In the genomic region with DNA sequence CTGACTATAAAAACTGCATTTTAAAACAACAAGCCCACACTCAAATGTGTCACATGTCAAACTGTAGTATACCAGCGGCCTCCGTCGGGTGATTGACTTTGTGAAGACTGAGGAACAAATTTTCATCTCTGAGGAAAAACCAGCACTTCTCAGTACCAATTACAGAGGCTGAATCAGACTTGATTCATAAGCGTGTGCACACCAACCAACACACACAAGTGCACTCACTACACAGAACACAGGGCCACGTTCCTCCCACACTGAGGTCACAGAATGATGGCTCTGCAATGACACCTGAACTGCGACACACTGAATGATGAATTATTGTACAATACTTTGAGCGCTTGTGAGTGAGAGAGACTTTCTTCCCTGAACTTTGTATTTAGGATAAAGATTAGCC, we compare ENCODE assay signal across 8 cellular contexts. TPM values are rescaled to one million over a fixed set of nuclear protein-coding genes. Genes with fewer than 3 reads are reported as not detected.
DNase-seq lines count a peak whose midpoint lies in the region; ATAC-seq, FAIRE-seq and TF ChIP-seq lines count a peak whose summit lies in the region.

No MANE protein-coding gene starts in this region.

- H3K27me3 Mint-ChIP-seq in activated T-helper 1 cell treated with anti-CD3 and anti-CD28 coated beads, Interleukin-12 subunit alpha, Interleukin-12 subunit beta, Interleukin-2, Interleukin-4 antibody, amounts not matched to agents 30 ng/mL and 10 ng/mL and 1 ng/mL, durations not matched to agents 14 hours and 24 hours and 36 hours (ENCODE audit: insufficient read depth) = no peaks in the 10 kb centered on the region
- no peaks in the 10 kb centered on the region for H3K27me3 Mint-ChIP-seq in stimulated activated naive CD8-positive, alpha-beta T cell treated with anti-CD3 and anti-CD28 coated beads, Interleukin-15, Interleukin-2, amounts not matched to agents 100 ng/mL and 50 ng/mL, for 24 hours

- no peak overlapping the region for H3K4me2 ChIP-seq in HepG2 (ENCODE audit: low read depth, low read length)

- peak overlapping the region; percentile 75 for H3K4me3 Mint-ChIP-seq in activated T-helper 1 cell treated with anti-CD3 and anti-CD28 coated beads, Interleukin-12 subunit alpha, Interleukin-12 subunit beta, Interleukin-2, Interleukin-4 antibody, amounts not matched to agents 30 ng/mL and 10 ng/mL and 1 ng/mL, durations not matched to agents 14 hours and 24 hours and 36 hours
- H3K4me3 Mint-ChIP-seq in stimulated activated naive CD8-positive, alpha-beta T cell treated with anti-CD3 and anti-CD28 coated beads, Interleukin-15, Interleukin-2, amounts not matched to agents 100 ng/mL and 50 ng/mL, for 24 hours = peak overlapping the region; percentile 73

- TF ChIP-seq EP300 in HepG2 (IDR thresholded peaks at IDR 0.05; ENCODE audit: low read depth in 2 of 2, low read length in 2 of 2) = no peak
- no peak for TF ChIP-seq EP300 in HepG2 (CRISPR knock-in tag; IDR thresholded peaks at IDR 0.05; ENCODE audit: borderline replicate concordance)

- no peak for TF ChIP-seq POLR2A in HepG2 (IDR thresholded peaks at IDR 0.05; ENCODE audit: insufficient read depth in 1 of 2, low read depth in 2 of 2, low read length in 2 of 2)

- POLR2A ChIA-PET in HepG2 (lab: Yijun Ruan, JAX) = no interaction called here

- peaks cover 23% of the 10 kb centered on the region for H4K20me1 ChIP-seq in HepG2 (ENCODE audit: insufficient read depth, low read length)

- TF ChIP-seq CTCF in HepG2 (CRISPR knock-in tag; IDR thresholded peaks at IDR 0.05) = no peak

- WGBS in HepG2 (ENCODE audit: low lambda C conversion rate) = 93% methylated on average over 7 of the region's 7 CpGs

- CTCF ChIA-PET in HepG2 (lab: Yijun Ruan, JAX; ENCODE audit: low intra/inter-chr PET ratio, low total read pairs) = no interaction called here

- peak overlapping the region; percentile 93 for H3K27ac Mint-ChIP-seq in activated T-helper 1 cell treated with anti-CD3 and anti-CD28 coated beads, Interleukin-12 subunit alpha, Interleukin-12 subunit beta, Interleukin-2, Interleukin-4 antibody, amounts not matched to agents 30 ng/mL and 10 ng/mL and 1 ng/mL, durations not matched to agents 14 hours and 24 hours and 36 hours
- peak overlapping the region; percentile 98 for H3K27ac Mint-ChIP-seq in stimulated activated naive CD8-positive, alpha-beta T cell treated with anti-CD3 and anti-CD28 coated beads, Interleukin-15, Interleukin-2, amounts not matched to agents 100 ng/mL and 50 ng/mL, for 24 hours

- H3K27me3 ChIP-seq in HepG2 (ENCODE audit: control insufficient read depth in 1 of 2, insufficient read depth in 2 of 2, low read length in 2 of 2) = no peaks in the 10 kb centered on the region

- in situ Hi-C loops in HepG2 (cut with HindIII; ENCODE audit: extremely low pct_ligation_motif_present, low pct_unique_long_range_greater_than_20kb) = no loop called here

- no peak for DNase-seq in activated CD4-positive, CD25-positive, alpha-beta regulatory T cell (lab: John Stamatoyannopoulos, UW)
- no peak for DNase-seq in activated T-helper 1 cell treated with anti-CD3 and anti-CD28 coated beads, Interleukin-12 subunit alpha, Interleukin-12 subunit beta, Interleukin-2, Interleukin-4 antibody, amounts not matched to agents 30 ng/mL and 10 ng/mL and 1 ng/mL, durations not matched to agents 14 hours and 24 hours and 36 hours (ENCODE audit: low spot score)
- DNase-seq in HepG2 (ENCODE audit: low spot score) (no peak), DMS114 treated with DMSO at 0.1 percent for 48 hours (lab: John Stamatoyannopoulos, UW; ENCODE audit: unreplicated experiment) (no peak), sciatic nerve (ENCODE audit: low spot score) (no peak)

- FAIRE-seq in HepG2 (lab: Jason Lieb, UNC) = no peak

- intact Hi-C loops in activated T-helper 1 cell treated with anti-CD3 and anti-CD28 coated beads, Interleukin-12 subunit alpha, Interleukin-12 subunit beta, Interleukin-2, Interleukin-4 antibody, amounts not matched to agents 30 ng/mL and 10 ng/mL and 1 ng/mL, durations not matched to agents 14 hours and 24 hours and 36 hours (cut with micrococcal nuclease) = loop anchor here (1.0 kb wide), 3 partner anchors 11 to 43 kb away; no protein-coding TSS in a partner anchor
- intact Hi-C loops in HepG2 (cut with micrococcal nuclease; ENCODE audit: unreplicated experiment) = no loop called here
- intact Hi-C loops in sciatic nerve (cut with DNase I) = no loop called here

- no TSS peak for BruUV-seq in HepG2 (replicated peaks; lab: Mats Ljungman, UMichigan)

- H3K4me1 Mint-ChIP-seq in activated T-helper 1 cell treated with anti-CD3 and anti-CD28 coated beads, Interleukin-12 subunit alpha, Interleukin-12 subunit beta, Interleukin-2, Interleukin-4 antibody, amounts not matched to agents 30 ng/mL and 10 ng/mL and 1 ng/mL, durations not matched to agents 14 hours and 24 hours and 36 hours (ENCODE audit: low read depth) = peaks cover 80% of the 10 kb centered on the region
- peaks cover 86% of the 10 kb centered on the region for H3K4me1 Mint-ChIP-seq in stimulated activated naive CD8-positive, alpha-beta T cell treated with anti-CD3 and anti-CD28 coated beads, Interleukin-15, Interleukin-2, amounts not matched to agents 100 ng/mL and 50 ng/mL, for 24 hours (ENCODE audit: low read depth)

- H3K4me3 ChIP-seq in HepG2 (replicated peaks in 1 of 3; ENCODE audit: insufficient read depth in 1 of 3, low read depth in 2 of 3, low read length in 3 of 3) = no peak overlapping the region

- H3K27ac ChIP-seq in HepG2 (ENCODE audit: extremely low read length, insufficient read depth, low read length) = peak overlapping the region; percentile 48

- peak overlapping the region; percentile 11; the same call in 1 of the 2 replicates for H3K9ac ChIP-seq in HepG2 (ENCODE audit: insufficient read depth, low read depth, low read length)

- peaks cover 43% of the 10 kb centered on the region for H3K36me3 Mint-ChIP-seq in activated T-helper 1 cell treated with anti-CD3 and anti-CD28 coated beads, Interleukin-12 subunit alpha, Interleukin-12 subunit beta, Interleukin-2, Interleukin-4 antibody, amounts not matched to agents 30 ng/mL and 10 ng/mL and 1 ng/mL, durations not matched to agents 14 hours and 24 hours and 36 hours (ENCODE audit: low read depth)
- peaks cover 78% of the 10 kb centered on the region for H3K36me3 Mint-ChIP-seq in stimulated activated naive CD8-positive, alpha-beta T cell treated with anti-CD3 and anti-CD28 coated beads, Interleukin-15, Interleukin-2, amounts not matched to agents 100 ng/mL and 50 ng/mL, for 24 hours (ENCODE audit: low read depth)

- peak; percentile 93 to 97 for ATAC-seq in activated CD4-positive, CD25-positive, alpha-beta regulatory T cell treated with anti-CD3 and anti-CD28 coated beads, Interleukin-2, amount 50 U/mL, for 24 hours
- ATAC-seq in HepG2 (no peak), GM21529 (IDR thresholded peaks at IDR 0.05; ENCODE audit: unreplicated experiment) (no peak), sciatic nerve (no peak)

- TF ChIP-seq RAD21 in HepG2 (CRISPR knock-in tag; IDR thresholded peaks at IDR 0.05) = no peak

- H3K4me1 ChIP-seq in HepG2 (ENCODE audit: insufficient read depth, low read length) = peaks cover 35% of the 10 kb centered on the region

- H3K79me2 ChIP-seq in HepG2 (ENCODE audit: insufficient read depth, low read length) = peaks cover 77% of the 10 kb centered on the region

- H2AFZ ChIP-seq in HepG2 (ENCODE audit: low read length) = no peak overlapping the region

- H3K36me3 ChIP-seq in HepG2 (replicated peaks in 1 of 2; ENCODE audit: control insufficient read depth in 1 of 2, insufficient read depth in 2 of 2, low read length in 2 of 2) = peaks cover 5 to 23% of the 10 kb centered on the region in 2 experiments; a peak in 4 of 5 replicates

- no peaks in the 10 kb centered on the region for H3K9me3 ChIP-seq in HepG2 (ENCODE audit: low read length)

- peaks cover 4% of the 10 kb centered on the region for H3K9me3 Mint-ChIP-seq in activated T-helper 1 cell treated with anti-CD3 and anti-CD28 coated beads, Interleukin-12 subunit alpha, Interleukin-12 subunit beta, Interleukin-2, Interleukin-4 antibody, amounts not matched to agents 30 ng/mL and 10 ng/mL and 1 ng/mL, durations not matched to agents 14 hours and 24 hours and 36 hours
- H3K9me3 Mint-ChIP-seq in stimulated activated naive CD8-positive, alpha-beta T cell treated with anti-CD3 and anti-CD28 coated beads, Interleukin-15, Interleukin-2, amounts not matched to agents 100 ng/mL and 50 ng/mL, for 24 hours = no peaks in the 10 kb centered on the region

TF ChIP-seq in HepG2, 621 proteins besides CTCF, POLR2A, EP300 and RAD21 (continues in another document):
- TF ChIP-seq ZNF772 (CRISPR knock-in tag; IDR thresholded peaks at IDR 0.05) (no peak), ZNF75D (CRISPR knock-in tag; IDR thresholded peaks at IDR 0.05; ENCODE audit: borderline replicate concordance) (no peak), SAP130 (CRISPR knock-in tag; IDR thresholded peaks at IDR 0.05; ENCODE audit: low read depth) (no peak), ISX (CRISPR knock-in tag; conservative IDR thresholded peaks at IDR 0.05) (no peak)

RNA-seq across cellular contexts. Expression of gene XPO6, which starts 29.6 kb away (rescaled TPM):
- total RNA-seq in activated T-helper 1 cell treated with anti-CD3 and anti-CD28 coated beads, Interleukin-12 subunit alpha, Interleukin-12 subunit beta, Interleukin-2, Interleukin-4 antibody, amounts not matched to agents 30 ng/mL and 10 ng/mL and 1 ng/mL, durations not matched to agents 14 hours and 24 hours and 36 hours = 213 and 225 TPM in 2 replicates
- 102 and 109 TPM in 2 replicates for total RNA-seq in HepG2 (2016; rRNA removed; fragmentation: Illumina TruSeq; extraction: Trizol)
- total RNA-seq in HepG2 (2016; cell fraction: cytosol; rRNA removed; fragmentation: Illumina TruSeq; extraction: Trizol; ENCODE audit: low read depth) = 46.6 and 57.5 TPM in 2 replicates
- 85.8 and 109 TPM in 2 replicates for total RNA-seq in HepG2 (2016; cell fraction: insoluble cytoplasmic fraction; rRNA removed; fragmentation: Illumina TruSeq; extraction: Trizol)
- total RNA-seq in HepG2 (2016; cell fraction: membrane; rRNA removed; fragmentation: Illumina TruSeq; extraction: Trizol) = 87.0 and 101 TPM in 2 replicates
- 104 and 150 TPM in 2 replicates for total RNA-seq in HepG2 (2016; cell fraction: nucleus; rRNA removed; fragmentation: Illumina TruSeq; extraction: Trizol)
- 119 and 129 TPM in 2 replicates for polyA plus RNA-seq in HepG2 (2011; rRNA removed)
- polyA plus RNA-seq in HepG2 (2011; cell fraction: cytosol; rRNA removed) = 93.9 and 123 TPM in 2 replicates
- polyA plus RNA-seq in HepG2 (2011; cell fraction: nucleus; rRNA removed) = 278 and 283 TPM in 2 replicates
- polyA plus RNA-seq in HepG2 (2012) = 52.1 and 55.0 TPM in 2 replicates
- 19.8 and 23.6 TPM in 2 replicates for polyA plus RNA-seq in HepG2 (2016; cell fraction: cytosol; fragmentation: Illumina TruSeq; extraction: Trizol; ENCODE audit: low read depth)
- 97.4 and 110 TPM in 2 replicates for polyA plus RNA-seq in HepG2 (2016; cell fraction: insoluble cytoplasmic fraction; fragmentation: Illumina TruSeq; extraction: Trizol; ENCODE audit: low read depth)
- 67.2 and 72.4 TPM in 2 replicates for polyA plus RNA-seq in HepG2 (2016; cell fraction: membrane; fragmentation: Illumina TruSeq; extraction: Trizol; ENCODE audit: low read depth)
- 153 and 165 TPM in 2 replicates for polyA plus RNA-seq in HepG2 (2016; cell fraction: nucleus; fragmentation: Illumina TruSeq; extraction: Trizol; ENCODE audit: insufficient read depth, low read depth)
- polyA minus RNA-seq in HepG2 (2011; rRNA and poly(A)+ RNA removed; ENCODE audit: low replicate concordance) = 284 and 462 TPM in 2 replicates
- polyA minus RNA-seq in HepG2 (2011; cell fraction: cytosol; rRNA and poly(A)+ RNA removed) = 88.5 and 89.2 TPM in 2 replicates
- polyA minus RNA-seq in HepG2 (2011; cell fraction: nucleus; rRNA and poly(A)+ RNA removed) = 247 and 281 TPM in 2 replicates
- total RNA-seq in sciatic nerve = 120 TPM

Comparison
In these comparisons a context has a peak if more than half of its experiments do, and no peak if none do; other contexts are left out.
1. ATAC-seq: peak in activated CD4-positive, CD25-positive, alpha-beta regulatory T cell treated with anti-CD3 and anti-CD28 coated beads, Interleukin-2, amount 50 U/mL, for 24 hours (2 of 2); none in HepG2 (single experiment), GM21529 (single experiment) and sciatic nerve (single experiment).